Comparison of ENCODE assay signal across 7 cellular contexts in genomic region chr11:130213143-130213978, GRCh38. TPM values are rescaled to one million over a fixed set of nuclear protein-coding genes. Genes with fewer than 3 reads are reported as not detected.
DNase-seq lines count a peak whose midpoint lies in the region; ATAC-seq, FAIRE-seq and TF ChIP-seq lines count a peak whose summit lies in the region.

No MANE protein-coding gene starts in this region.

- H3K9me3 ChIP-seq in HepG2 (ENCODE audit: low read length) = no peaks in the 10 kb centered on the region

- H3K27me3 ChIP-seq in HepG2 (ENCODE audit: control insufficient read depth in 1 of 2, insufficient read depth in 2 of 2, low read length in 2 of 2) = peaks cover 0 to 25% of the 10 kb centered on the region in 2 experiments; a peak in 4 of 5 replicates

- peak overlapping the region; percentile 64 for H3K4me2 ChIP-seq in HepG2 (ENCODE audit: low read depth, low read length)

- peak; percentile 63 for ATAC-seq in central memory CD8-positive, alpha-beta T cell (replicated peaks; ENCODE audit: extremely low read depth, poor library complexity, severe bottlenecking)
- ATAC-seq in HepG2 = peak; percentile 83

- H3K36me3 ChIP-seq in HepG2 (replicated peaks in 1 of 2; ENCODE audit: control insufficient read depth in 1 of 2, insufficient read depth in 2 of 2, low read length in 2 of 2) = no peaks in the 10 kb centered on the region

- H3K4me3 Mint-ChIP-seq in HFFc6 = no peak overlapping the region
- no peak overlapping the region for H3K4me3 Mint-ChIP-seq in central memory CD8-positive, alpha-beta T cell

- peak; percentile 48 for FAIRE-seq in HepG2 (lab: Jason Lieb, UNC)

- H3K4me1 Mint-ChIP-seq in HFFc6 (ENCODE audit: low read depth) = no peaks in the 10 kb centered on the region
- no peaks in the 10 kb centered on the region for H3K4me1 Mint-ChIP-seq in central memory CD8-positive, alpha-beta T cell

- intact Hi-C loops in HepG2 (cut with micrococcal nuclease; ENCODE audit: unreplicated experiment) = loop anchor here (1.0 to 5.0 kb wide), 4 partner anchors 158 to 681 kb away; no protein-coding TSS in a partner anchor

- peak; percentile 95 for TF ChIP-seq CTCF in GM12874 (IDR thresholded peaks at IDR 0.05; ENCODE audit: insufficient read depth, low read depth, low read length)
- TF ChIP-seq CTCF in HFFc6 (IDR thresholded peaks at IDR 0.05) = peak; percentile 99
- peak; percentile 97 for TF ChIP-seq CTCF in HepG2 (CRISPR knock-in tag; IDR thresholded peaks at IDR 0.05)

- POLR2A ChIA-PET in HepG2 (lab: Yijun Ruan, JAX) = interaction anchor here (1.6 kb wide), 1 partner anchor 32 kb away, joined by 8 read pairs; no protein-coding TSS in a partner anchor

- H2AFZ ChIP-seq in HepG2 (ENCODE audit: low read length) = no peak overlapping the region

- no peaks in the 10 kb centered on the region for H3K36me3 Mint-ChIP-seq in HFFc6 (ENCODE audit: low read depth)
- peaks cover 1% of the 10 kb centered on the region for H3K36me3 Mint-ChIP-seq in central memory CD8-positive, alpha-beta T cell (ENCODE audit: insufficient read depth)

- peaks cover 56% of the 10 kb centered on the region for H3K27me3 Mint-ChIP-seq in HFFc6 (ENCODE audit: insufficient read depth)
- peaks cover 30% of the 10 kb centered on the region for H3K27me3 Mint-ChIP-seq in central memory CD8-positive, alpha-beta T cell

- 37% methylated on average over 17 of the region's 28 CpGs for WGBS in HepG2 (ENCODE audit: low lambda C conversion rate)

- H3K9ac ChIP-seq in HepG2 (ENCODE audit: insufficient read depth, low read depth, low read length) = no peak overlapping the region

- peak overlapping the region in 1 of 3 experiments; percentile 48; a peak in 2 of 6 replicates for H3K4me3 ChIP-seq in HepG2 (replicated peaks in 1 of 3; ENCODE audit: insufficient read depth in 1 of 3, low read depth in 2 of 3, low read length in 3 of 3)

- TF ChIP-seq EP300 in HepG2 (IDR thresholded peaks at IDR 0.05; ENCODE audit: low read depth in 2 of 2, low read length in 2 of 2) (no peak), HepG2 (CRISPR knock-in tag; IDR thresholded peaks at IDR 0.05; ENCODE audit: borderline replicate concordance) (no peak)

- no TSS peak for BruUV-seq in HepG2 (replicated peaks; lab: Mats Ljungman, UMichigan)

- in situ Hi-C loops in HepG2 (cut with HindIII; ENCODE audit: extremely low pct_ligation_motif_present, low pct_unique_long_range_greater_than_20kb) = loop anchor here (5.0 to 25.0 kb wide), 4 partner anchors 151 to 674 kb away; no protein-coding TSS in a partner anchor

- H3K9me3 Mint-ChIP-seq in HFFc6 = no peaks in the 10 kb centered on the region
- H3K9me3 Mint-ChIP-seq in central memory CD8-positive, alpha-beta T cell = no peaks in the 10 kb centered on the region

- no peaks in the 10 kb centered on the region for H4K20me1 ChIP-seq in HepG2 (ENCODE audit: insufficient read depth, low read length)

- no peak overlapping the region for H3K27ac ChIP-seq in HepG2 (ENCODE audit: extremely low read length, insufficient read depth, low read length)

- CTCF ChIA-PET in HepG2 (lab: Yijun Ruan, JAX; ENCODE audit: low intra/inter-chr PET ratio, low total read pairs) = interaction anchor here (0.6 to 1.6 kb wide), 5 partner anchors 43 to 649 kb away, joined by 3 to 9 read pairs (median 3); no protein-coding TSS in a partner anchor

- H3K27ac Mint-ChIP-seq in HFFc6 = no peak overlapping the region
- no peak overlapping the region for H3K27ac Mint-ChIP-seq in central memory CD8-positive, alpha-beta T cell (ENCODE audit: low read depth)

- TF ChIP-seq RAD21 in HepG2 (CRISPR knock-in tag; IDR thresholded peaks at IDR 0.05) = peak; percentile 91

- H3K4me1 ChIP-seq in HepG2 (ENCODE audit: insufficient read depth, low read length) = peaks cover 22% of the 10 kb centered on the region

- DNase-seq in HFFc6 (no peak), NCI-H1930 (lab: John Stamatoyannopoulos, UW) (peak; percentile 8 to 45), HepG2 (ENCODE audit: low spot score) (peak; percentile 21)
- DNase-seq in activated CD4-positive, alpha-beta T cell treated with anti-CD3 and anti-CD28 coated beads for 1 hour = peak; percentile 62
- peak; percentile 50 to 65 for DNase-seq in central memory CD8-positive, alpha-beta T cell (ENCODE audit: low spot score in 2 of 2)
- DNase-seq in stimulated activated CD4-positive, alpha-beta T cell treated with anti-CD3 and anti-CD28 coated beads, TNF-alpha, amount 100 ng/mL, for 1 hour (ENCODE audit: low read depth in 3 of 3, low spot score in 1 of 3) = peak; percentile 24 to 65 (median 50)

- no peaks in the 10 kb centered on the region for H3K79me2 ChIP-seq in HepG2 (ENCODE audit: insufficient read depth, low read length)

- no peak for TF ChIP-seq POLR2A in HepG2 (IDR thresholded peaks at IDR 0.05; ENCODE audit: insufficient read depth in 1 of 2, low read depth in 2 of 2, low read length in 2 of 2)

TF ChIP-seq in HepG2, 621 proteins besides CTCF, POLR2A, EP300 and RAD21 (continues in another document):
- TF ChIP-seq, protein P1, sequence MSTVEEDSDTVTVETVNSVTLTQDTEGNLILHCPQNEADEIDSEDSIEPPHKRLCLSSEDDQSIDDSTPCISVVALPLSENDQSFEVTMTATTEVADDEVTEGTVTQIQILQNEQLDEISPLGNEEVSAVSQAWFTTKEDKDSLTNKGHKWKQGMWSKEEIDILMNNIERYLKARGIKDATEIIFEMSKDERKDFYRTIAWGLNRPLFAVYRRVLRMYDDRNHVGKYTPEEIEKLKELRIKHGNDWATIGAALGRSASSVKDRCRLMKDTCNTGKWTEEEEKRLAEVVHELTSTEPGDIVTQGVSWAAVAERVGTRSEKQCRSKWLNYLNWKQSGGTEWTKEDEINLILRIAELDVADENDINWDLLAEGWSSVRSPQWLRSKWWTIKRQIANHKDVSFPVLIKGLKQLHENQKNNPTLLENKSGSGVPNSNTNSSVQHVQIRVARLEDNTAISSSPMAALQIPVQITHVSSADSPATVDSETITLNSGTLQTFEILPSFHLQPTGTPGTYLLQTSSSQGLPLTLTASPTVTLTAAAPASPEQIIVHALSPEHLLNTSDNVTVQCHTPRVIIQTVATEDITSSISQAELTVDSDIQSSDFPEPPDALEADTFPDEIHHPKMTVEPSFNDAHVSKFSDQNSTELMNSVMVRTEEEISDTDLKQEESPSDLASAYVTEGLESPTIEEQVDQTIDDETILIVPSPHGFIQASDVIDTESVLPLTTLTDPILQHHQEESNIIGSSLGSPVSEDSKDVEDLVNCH (CRISPR knock-in tag; IDR thresholded peaks at IDR 0.05) = no peak
- TF ChIP-seq HOXA7 (CRISPR knock-in tag; IDR thresholded peaks at IDR 0.05) (no peak), ZNF598 (CRISPR knock-in tag; IDR thresholded peaks at IDR 0.05; ENCODE audit: borderline replicate concordance) (peak; percentile 33; the same call in 1 of the 2 replicates), ZNF850 (CRISPR knock-in tag; conservative IDR thresholded peaks at IDR 0.05) (no peak), ZBTB7B (CRISPR knock-in tag; IDR thresholded peaks at IDR 0.05) (peak; percentile 47; the same call in 1 of the 2 replicates), HBP1 (CRISPR knock-in tag; IDR thresholded peaks at IDR 0.05; ENCODE audit: low read depth) (no peak), SP4 (CRISPR knock-in tag; IDR thresholded peaks at IDR 0.05) (no peak), ZNF547 (CRISPR knock-in tag; IDR thresholded peaks at IDR 0.05) (no peak)

RNA-seq across cellular contexts. Expression of gene ST14, which starts 53.8 kb away (rescaled TPM):
- total RNA-seq in HFFc6 (2021; fragmentation: NEBNext Ultra II Directional; extraction: Animal tissue kit (Norgen Biotek cat#: 25700)) = not detected
- total RNA-seq in HepG2 (2016; rRNA removed; fragmentation: Illumina TruSeq; extraction: Trizol) = 0.69 and 1.4 TPM in 2 replicates
- total RNA-seq in HepG2 (2016; cell fraction: cytosol; rRNA removed; fragmentation: Illumina TruSeq; extraction: Trizol; ENCODE audit: low read depth) = 0.26 and 0.30 TPM in 2 replicates
- total RNA-seq in HepG2 (2016; cell fraction: insoluble cytoplasmic fraction; rRNA removed; fragmentation: Illumina TruSeq; extraction: Trizol) = 0.55 and 1.3 TPM in 2 replicates
- total RNA-seq in HepG2 (2016; cell fraction: membrane; rRNA removed; fragmentation: Illumina TruSeq; extraction: Trizol) = 0.65 and 0.72 TPM in 2 replicates
- 0.94 and 0.99 TPM in 2 replicates for total RNA-seq in HepG2 (2016; cell fraction: nucleus; rRNA removed; fragmentation: Illumina TruSeq; extraction: Trizol)
- 0.88 and 1.1 TPM in 2 replicates for polyA plus RNA-seq in HepG2 (2011; rRNA removed)
- 0.90 and 1.3 TPM in 2 replicates for polyA plus RNA-seq in HepG2 (2011; cell fraction: cytosol; rRNA removed)
- 2.7 and 3.0 TPM in 2 replicates for polyA plus RNA-seq in HepG2 (2011; cell fraction: nucleus; rRNA removed)
- 0.76 and 1.3 TPM in 2 replicates for polyA plus RNA-seq in HepG2 (2012)
- polyA plus RNA-seq in HepG2 (2016; cell fraction: cytosol; fragmentation: Illumina TruSeq; extraction: Trizol; ENCODE audit: low read depth) = 0.14 and 0.15 TPM in 2 replicates
- polyA plus RNA-seq in HepG2 (2016; cell fraction: insoluble cytoplasmic fraction; fragmentation: Illumina TruSeq; extraction: Trizol; ENCODE audit: low read depth) = 0.84 and 1.1 TPM in 2 replicates
- 0.31 and 0.55 TPM in 2 replicates for polyA plus RNA-seq in HepG2 (2016; cell fraction: membrane; fragmentation: Illumina TruSeq; extraction: Trizol; ENCODE audit: low read depth)
- polyA plus RNA-seq in HepG2 (2016; cell fraction: nucleus; fragmentation: Illumina TruSeq; extraction: Trizol; ENCODE audit: insufficient read depth, low read depth) = 2.0 and 2.6 TPM in 2 replicates
- polyA minus RNA-seq in HepG2 (2011; rRNA and poly(A)+ RNA removed; ENCODE audit: low replicate concordance) = 2.0 and 3.1 TPM in 2 replicates
- polyA minus RNA-seq in HepG2 (2011; cell fraction: cytosol; rRNA and poly(A)+ RNA removed) = 0.62 and 0.79 TPM in 2 replicates
- polyA minus RNA-seq in HepG2 (2011; cell fraction: nucleus; rRNA and poly(A)+ RNA removed) = 0.64 and 0.87 TPM in 2 replicates
